Comparison of ENCODE assay signal across 19 cellular contexts in the genomic region with DNA sequence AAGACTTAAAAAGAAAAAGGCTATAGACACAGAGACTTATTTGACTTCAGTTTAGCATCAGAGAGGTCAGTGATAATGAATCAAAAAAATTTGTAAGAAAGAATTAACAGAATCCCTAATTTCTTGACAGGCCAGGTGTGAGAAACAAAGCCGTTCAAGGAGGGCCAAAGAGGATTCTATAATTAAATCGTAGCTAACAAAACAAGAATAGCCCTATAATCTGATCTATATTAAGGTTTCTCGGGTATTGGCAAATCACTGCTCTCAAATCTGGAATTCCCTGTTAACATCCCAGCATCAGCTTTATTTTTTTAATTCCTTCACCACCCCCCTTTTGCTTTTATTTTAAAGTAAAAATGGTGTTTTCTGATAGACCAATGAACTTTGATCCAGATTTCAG.
"Had no signal": no experiment of that assay in that cellular context is flagged by ENCODE, and none has a peak within 500 bp of the region (broad histone marks: within the 10 kb centered on the region; RNA-seq: fewer than 3 reads in every experiment).

No MANE protein-coding gene starts in this region.

- H3K9me3 ChIP-seq: lower lobe of right lung, mucosa of descending colon, stomach, uterus had no signal

- H3K27me3 ChIP-seq: brain microvascular endothelial cell, stomach, uterus had no signal

- H3K36me3 ChIP-seq: uterus had no signal

- H3K27ac Mint-ChIP-seq: activated CD4-positive, alpha-beta memory T cell treated with anti-CD3 and anti-CD28 coated beads, Interleukin-2, amount 10 ng/mL, durations not matched to agents 7 days and 5 days; activated CD4-positive, alpha-beta T cell treated with anti-CD3 and anti-CD28 coated beads for 36 hours had no signal

- DNase-seq: activated CD4-positive, alpha-beta memory T cell treated with anti-CD3 and anti-CD28 coated beads, Interleukin-2, amount 10 ng/mL, durations not matched to agents 7 days and 5 days; activated CD4-positive, alpha-beta T cell treated with anti-CD3 and anti-CD28 coated beads for 36 hours; activated CD8-positive, alpha-beta memory T cell treated with anti-CD3 and anti-CD28 coated beads, Interleukin-2, amount 50 U/mL, for 48 hours; activated naive CD4-positive, alpha-beta T cell treated with anti-CD3 and anti-CD28 coated beads, Interleukin-2, amount 10 ng/mL, durations not matched to agents 7 days and 5 days; amygdala; brain microvascular endothelial cell; immature natural killer cell; left cardiac atrium; lower lobe of right lung; mucosa of descending colon; naive thymus-derived CD8-positive, alpha-beta T cell; stimulated activated CD4-positive, alpha-beta T cell treated with anti-CD3 and anti-CD28 coated beads, Interleukin-4, amount 100 ng/mL, for 1 hour; stimulated activated CD8-positive, alpha-beta memory T cell treated with anti-CD3 and anti-CD28 coated beads, Interleukin-4, amount 100 ng/mL, for 48 hours; stomach; SW 1271; T1000; uterus; WERI-Rb-1 had no signal

- H3K4me1 ChIP-seq: uterus had no signal

- H3K27me3 Mint-ChIP-seq: activated CD4-positive, alpha-beta memory T cell treated with anti-CD3 and anti-CD28 coated beads, Interleukin-2, amount 10 ng/mL, durations not matched to agents 7 days and 5 days; activated CD4-positive, alpha-beta T cell treated with anti-CD3 and anti-CD28 coated beads for 36 hours; activated naive CD4-positive, alpha-beta T cell treated with anti-CD3 and anti-CD28 coated beads, Interleukin-2, amount 10 ng/mL, durations not matched to agents 7 days and 5 days; naive thymus-derived CD8-positive, alpha-beta T cell had no signal

- H3K4me3 Mint-ChIP-seq: activated CD4-positive, alpha-beta memory T cell treated with anti-CD3 and anti-CD28 coated beads, Interleukin-2, amount 10 ng/mL, durations not matched to agents 7 days and 5 days; activated CD4-positive, alpha-beta T cell treated with anti-CD3 and anti-CD28 coated beads for 36 hours; activated naive CD4-positive, alpha-beta T cell treated with anti-CD3 and anti-CD28 coated beads, Interleukin-2, amount 10 ng/mL, durations not matched to agents 7 days and 5 days; immature natural killer cell; naive thymus-derived CD8-positive, alpha-beta T cell had no signal

- H3K4me3 ChIP-seq: lower lobe of right lung, mucosa of descending colon, stomach, uterus had no signal

- H3K9me3 Mint-ChIP-seq: activated CD4-positive, alpha-beta memory T cell treated with anti-CD3 and anti-CD28 coated beads, Interleukin-2, amount 10 ng/mL, durations not matched to agents 7 days and 5 days; activated naive CD4-positive, alpha-beta T cell treated with anti-CD3 and anti-CD28 coated beads, Interleukin-2, amount 10 ng/mL, durations not matched to agents 7 days and 5 days; immature natural killer cell; naive thymus-derived CD8-positive, alpha-beta T cell had no signal

- ATAC-seq: activated CD4-positive, alpha-beta T cell treated with anti-CD3 and anti-CD28 coated beads for 36 hours; esophagus mucosa; left cardiac atrium; lower lobe of right lung; mucosa of descending colon; naive thymus-derived CD8-positive, alpha-beta T cell had no signal

- H3K27ac ChIP-seq: brain microvascular endothelial cell, lower lobe of right lung, stomach, uterus, WERI-Rb-1 had no signal
